ENCODE assay signal across 8 cellular contexts in genomic region chr20:18566892-18567738, GRCh38. TPM values are rescaled to one million over a fixed set of nuclear protein-coding genes. Genes with fewer than 3 reads are reported as not detected.
DNase-seq lines count a peak whose midpoint lies in the region; ATAC-seq and TF ChIP-seq lines count a peak whose summit lies in the region.

Gene SMIM26, plus strand, starts transcription at chr20:18567432. Its CDS starts 47 bp downstream, at chr20:18567479.

- H4K20me1 ChIP-seq in DOHH2 (ENCODE audit: control insufficient read depth, insufficient read depth, low read depth, low read length) = no peaks in the 10 kb centered on the region
- no peaks in the 10 kb centered on the region for H4K20me1 ChIP-seq in GM23338 (replicated peaks; ENCODE audit: insufficient read depth)
- H4K20me1 ChIP-seq in fibroblast of lung (ENCODE audit: control insufficient read depth, extremely low read depth, insufficient read depth, low read length) = no peaks in the 10 kb centered on the region

- H3K36me3 ChIP-seq in DOHH2 (ENCODE audit: control insufficient read depth, low read length) (peaks cover 35% of the 10 kb centered on the region), GM23338 (ENCODE audit: insufficient read depth) (peaks cover 6% of the 10 kb centered on the region; the same call in 1 of the 2 replicates), fibroblast of lung (ENCODE audit: control insufficient read depth, insufficient read depth, low read length) (peaks cover 6% of the 10 kb centered on the region)

- ATAC-seq in GM23338 = peak; percentile 99
- peak; percentile 97 to 99 for ATAC-seq in naive thymus-derived CD8-positive, alpha-beta T cell

- no peaks in the 10 kb centered on the region for H3K9me3 ChIP-seq in DOHH2 (ENCODE audit: control insufficient read depth, insufficient read depth, low read length)
- H3K9me3 ChIP-seq in fibroblast of lung (ENCODE audit: control insufficient read depth, insufficient read depth, low read depth, low read length) = no peaks in the 10 kb centered on the region

- H3K4me2 ChIP-seq in DOHH2 (ENCODE audit: low read length) = peak within 1 kb of the TSS; percentile 98
- H3K4me2 ChIP-seq in GM23338 = peak within 1 kb of the TSS; percentile 87
- H3K4me2 ChIP-seq in fibroblast of lung (ENCODE audit: extremely low read depth, insufficient read depth, low read length) = peak within 1 kb of the TSS; percentile 96

- H3K27ac Mint-ChIP-seq in GM23338 = peak within 1 kb of the TSS; percentile 99
- H3K27ac Mint-ChIP-seq in naive thymus-derived CD8-positive, alpha-beta T cell = peak within 1 kb of the TSS; percentile 97 to 100 (median 99)

- DNase-seq in GM23338 (ENCODE audit: low spot score) (peak; percentile 97), LHCN-M2 (ENCODE audit: low read depth) (peak; percentile 82), RPMI8226 (peak; percentile 98), fibroblast of lung (ENCODE audit: low read depth in 2 of 2) (peak; percentile 88)
- peak; percentile 89 to 91 for DNase-seq in activated T-helper 1 cell treated with anti-CD3 and anti-CD28 coated beads, Interleukin-2, amount 50 U/mL, for 16 hours (ENCODE audit: low read depth in 1 of 2, low spot score in 1 of 2)
- peak; percentile 85 to 96 (median 92) for DNase-seq in naive thymus-derived CD8-positive, alpha-beta T cell
- DNase-seq in stimulated activated naive CD4-positive, alpha-beta T cell (lab: John Stamatoyannopoulos, UW) = peak; percentile 81 to 93 (median 86)

- H3F3A ChIP-seq in DOHH2 (ENCODE audit: control insufficient read depth, insufficient read depth) = peaks cover 3% of the 10 kb centered on the region; the same call in 1 of the 2 replicates
- H3F3A ChIP-seq in GM23338 (replicated peaks; ENCODE audit: low read depth) = 0 out of 2 replicates have a peak, but pooled peaks cover 4% of the 10 kb centered on the region

- no peaks in the 10 kb centered on the region for H3K9me2 ChIP-seq in DOHH2 (replicated peaks; ENCODE audit: control insufficient read depth, low read length)
- H3K9me2 ChIP-seq in GM23338 (ENCODE audit: insufficient read depth) = no peaks in the 10 kb centered on the region

- POLR2A ChIA-PET in naive thymus-derived CD8-positive, alpha-beta T cell (lab: Charles Lee) = interaction anchor here (0.6 to 3.4 kb wide), 5 partner anchors 21 to 100 kb away, joined by 3 to 33 read pairs (median 8); partner anchors contain the start of genes DTD1, DZANK1, POLR3F and RBBP9

- H3K27me3 ChIP-seq in DOHH2 (ENCODE audit: control insufficient read depth, low read length) (no peaks in the 10 kb centered on the region), GM23338 (ENCODE audit: insufficient read depth) (no peaks in the 10 kb centered on the region), fibroblast of lung (ENCODE audit: control insufficient read depth, insufficient read depth, low read length) (no peaks in the 10 kb centered on the region)

- peak within 1 kb of the TSS; percentile 90 for H3K4me3 ChIP-seq in DOHH2 (ENCODE audit: low read length)
- peak within 1 kb of the TSS; percentile 77 for H3K4me3 ChIP-seq in GM23338
- H3K4me3 ChIP-seq in fibroblast of lung (replicated peaks in 1 of 4; ENCODE audit: control extremely low read depth in 1 of 4, insufficient read depth in 1 of 4, low read depth in 3 of 4, low read length in 4 of 4) = peak within 1 kb of the TSS; percentile 63 to 98 (median 71)

- H2AFZ ChIP-seq in GM23338 = peak within 1 kb of the TSS; percentile 79
- peak within 1 kb of the TSS; percentile 92 for H2AFZ ChIP-seq in fibroblast of lung (ENCODE audit: low read length)

- H3K4me1 ChIP-seq in DOHH2 (ENCODE audit: control insufficient read depth, low read length) (peaks cover 17% of the 10 kb centered on the region), GM23338 (ENCODE audit: insufficient read depth) (peaks cover 5% of the 10 kb centered on the region), fibroblast of lung (ENCODE audit: control insufficient read depth, extremely low read depth, insufficient read depth, low read length) (peaks cover 2% of the 10 kb centered on the region)

- H3K36me3 Mint-ChIP-seq in GM23338 (ENCODE audit: low read depth) = peaks cover 35% of the 10 kb centered on the region
- peaks cover 0 to 37% (median 17%) of the 10 kb centered on the region in 3 donors for H3K36me3 Mint-ChIP-seq in naive thymus-derived CD8-positive, alpha-beta T cell

- TF ChIP-seq CTCF in DOHH2 (IDR thresholded peaks at IDR 0.05; ENCODE audit: low read depth, low read length, poor library complexity, severe bottlenecking) (no peak), GM23338 (conservative IDR thresholded peaks at IDR 0.05; ENCODE audit: low read depth in 2 of 2) (no peak), fibroblast of lung (conservative IDR thresholded peaks at IDR 0.05 in 1 of 2, IDR thresholded peaks at IDR 0.05 in 1 of 2; ENCODE audit: low read depth in 1 of 2, low read length in 2 of 2) (no peak)

- H3K79me2 ChIP-seq in DOHH2 (ENCODE audit: control insufficient read depth, low read length) (peaks cover 36% of the 10 kb centered on the region), GM23338 (replicated peaks; ENCODE audit: insufficient read depth) (peaks cover 15% of the 10 kb centered on the region), fibroblast of lung (ENCODE audit: control insufficient read depth, insufficient read depth, low read length) (peaks cover 15% of the 10 kb centered on the region)

- H3K9ac ChIP-seq in fibroblast of lung (ENCODE audit: insufficient read depth, low read length) = peak within 1 kb of the TSS; percentile 77

- H3K9me3 Mint-ChIP-seq in GM23338 = no peaks in the 10 kb centered on the region; the same call in 2 of the 3 replicates
- H3K9me3 Mint-ChIP-seq in naive thymus-derived CD8-positive, alpha-beta T cell = peaks cover 0 to 3% (median 0%) of the 10 kb centered on the region in 9 donors

- no peaks in the 10 kb centered on the region for H3K4me1 Mint-ChIP-seq in GM23338
- peaks cover 9 to 29% (median 23%) of the 10 kb centered on the region in 4 donors for H3K4me1 Mint-ChIP-seq in naive thymus-derived CD8-positive, alpha-beta T cell

- H3K27ac ChIP-seq in DOHH2 (ENCODE audit: low read depth, low read length) (peak within 1 kb of the TSS; percentile 44), GM23338 (ENCODE audit: low read depth) (peak within 1 kb of the TSS; percentile 90), fibroblast of lung (ENCODE audit: insufficient read depth, low read length) (peak within 1 kb of the TSS; percentile 72)

- H3K4me3 Mint-ChIP-seq in GM23338 = peak within 1 kb of the TSS; percentile 90
- H3K4me3 Mint-ChIP-seq in naive thymus-derived CD8-positive, alpha-beta T cell = peak within 1 kb of the TSS; percentile 84 to 98 (median 97)

- H3K27me3 Mint-ChIP-seq in GM23338 (ENCODE audit: insufficient read depth, low read depth, poor library complexity) = peaks cover 5% of the 10 kb centered on the region
- H3K27me3 Mint-ChIP-seq in naive thymus-derived CD8-positive, alpha-beta T cell = no peaks in the 10 kb centered on the region

TF ChIP-seq in GM23338, 12 proteins besides CTCF, POLR2A, EP300 and RAD21:
- TF ChIP-seq ZNF114 (CRISPR knock-in tag; IDR thresholded peaks at IDR 0.05) = no peak
- TF ChIP-seq POLR2AphosphoS5 (IDR thresholded peaks at IDR 0.05; ENCODE audit: low read depth) = peak; percentile 83
- peak; percentile 54; the same call in 1 of the 2 replicates for TF ChIP-seq CREB1 (CRISPR knock-in tag; IDR thresholded peaks at IDR 0.05; ENCODE audit: low read depth)
- no peak for TF ChIP-seq NANOG (IDR thresholded peaks at IDR 0.05; ENCODE audit: borderline replicate concordance)
- TF ChIP-seq ETS1 (IDR thresholded peaks at IDR 0.05) = peak; percentile 69
- no peak for TF ChIP-seq EZH2 (IDR thresholded peaks at IDR 0.05; ENCODE audit: low read depth, unreplicated experiment)
- TF ChIP-seq JUNB (IDR thresholded peaks at IDR 0.05; ENCODE audit: unreplicated experiment) = no peak
- TF ChIP-seq ZNF331 (CRISPR knock-in tag; IDR thresholded peaks at IDR 0.05; ENCODE audit: low read depth) = no peak

RNA-seq across cellular contexts. Expression of gene SMIM26, which starts in this region (rescaled TPM):
- 94.3 and 108 TPM in 2 replicates for total RNA-seq in GM23338 (2014; rRNA removed; shearing (Covaris generic))
- polyA plus RNA-seq in GM23338 (2016; fragmentation: Nextera tagmentation; extraction: Ambion mirVana) (308 and 363 TPM in 2 replicates), fibroblast of lung (81.8 and 99.1 TPM in 2 replicates)
- total RNA-seq in LHCN-M2 (2014; rRNA removed) (84.3 and 88.0 TPM in 2 replicates), fibroblast of lung (76.0 and 115 TPM in 2 replicates)
- 106 TPM for polyA plus RNA-seq in LHCN-M2 (2012)
- 97.8 and 116 TPM in 2 replicates for polyA plus RNA-seq in fibroblast of lung (2012)
- 115 and 156 TPM in 2 replicates for polyA minus RNA-seq in fibroblast of lung (ENCODE audit: low replicate concordance)
- 10 to 100 TPM; 68.4 to 69.1 TPM for total RNA-seq in naive thymus-derived CD8-positive, alpha-beta T cell
- polyA plus RNA-seq in naive thymus-derived CD8-positive, alpha-beta T cell = 100 to 1,000 TPM; 177 to 230 (median 185) TPM

Comparison
In these comparisons a context has a peak if more than half of its experiments do, and no peak if none do; other contexts are left out.
1. Peak in every context shown above with its lines: DNase-seq, ATAC-seq, H3K4me3 ChIP-seq and H3K27ac ChIP-seq.